14 cellular contexts compared by ENCODE assay signal in the genomic region with DNA sequence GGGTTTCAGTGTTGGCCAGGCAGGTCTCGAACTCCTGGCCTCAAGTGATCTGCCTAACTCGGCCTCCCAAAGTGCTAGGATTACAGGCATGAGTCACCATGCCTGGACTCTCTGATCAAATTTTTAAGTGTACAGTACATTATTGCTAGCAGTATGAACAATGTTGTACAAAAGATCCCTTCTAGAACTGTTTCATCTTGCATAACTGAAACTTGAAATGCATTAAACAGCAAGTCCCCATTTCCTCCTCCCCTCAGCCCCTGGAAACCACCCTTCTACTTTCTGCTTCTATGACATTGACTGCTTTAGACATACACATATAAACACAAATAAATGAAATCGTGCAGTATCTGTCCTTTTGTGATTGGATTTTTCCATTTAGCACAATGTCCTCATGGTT.
DNase-seq lines count a peak whose midpoint lies in the region; ATAC-seq and TF ChIP-seq lines count a peak whose summit lies in the region.
"Had no signal": no experiment of that assay in that cellular context is flagged by ENCODE, and none has a peak within 500 bp of the region (broad histone marks: within the 10 kb centered on the region; RNA-seq: fewer than 3 reads in every experiment).

No MANE protein-coding gene starts in this region.

- TF ChIP-seq POLR2A in GM18505 (IDR thresholded peaks at IDR 0.05; ENCODE audit: borderline replicate concordance, extremely low read depth, insufficient read depth, insufficient read length) (no peak), NB4 (IDR thresholded peaks at IDR 0.05; ENCODE audit: extremely low read depth, insufficient read length) (no peak)

- H3K4me3 ChIP-seq in NB4 (ENCODE audit: low read depth, low read length): no peak overlapping the region
- H3K4me3 ChIP-seq: thyroid gland had no signal

- no peak for TF ChIP-seq CTCF in NB4 (IDR thresholded peaks at IDR 0.05; ENCODE audit: low read depth, low read length)

- DNase-seq in NB4 (ENCODE audit: low read depth): peak; percentile 36
- no peak for DNase-seq in activated CD8-positive, alpha-beta memory T cell treated with anti-CD3 and anti-CD28 coated beads, Interleukin-2, amount 50 U/mL, for 48 hours
- no peak for DNase-seq in anterior cingulate cortex (lab: John Stamatoyannopoulos, UW)
- DNase-seq in NOMO-1 treated with dmso at 0.1 percent for 144 hours (lab: John Stamatoyannopoulos, UW; ENCODE audit: unreplicated experiment): no peak
- DNase-seq: COR-L47, foreskin melanocyte, HCEC 1CT, kidney glomerular epithelial cell, NCI-H1105 treated with DMSO at 0.1 percent for 48 hours, NCI-H510A treated with DMSO at 0.1 percent for 48 hours, thyroid gland had no signal

- ATAC-seq in GM18505 (IDR thresholded peaks at IDR 0.05; ENCODE audit: unreplicated experiment) (peak; percentile 71), GM19043 (IDR thresholded peaks at IDR 0.05; ENCODE audit: low read depth, unreplicated experiment) (peak; percentile 64), HG02798 (IDR thresholded peaks at IDR 0.05; ENCODE audit: poor library complexity, unreplicated experiment) (peak; percentile 77)
